1 cellular context compared by ENCODE assay signal in the genomic region with DNA sequence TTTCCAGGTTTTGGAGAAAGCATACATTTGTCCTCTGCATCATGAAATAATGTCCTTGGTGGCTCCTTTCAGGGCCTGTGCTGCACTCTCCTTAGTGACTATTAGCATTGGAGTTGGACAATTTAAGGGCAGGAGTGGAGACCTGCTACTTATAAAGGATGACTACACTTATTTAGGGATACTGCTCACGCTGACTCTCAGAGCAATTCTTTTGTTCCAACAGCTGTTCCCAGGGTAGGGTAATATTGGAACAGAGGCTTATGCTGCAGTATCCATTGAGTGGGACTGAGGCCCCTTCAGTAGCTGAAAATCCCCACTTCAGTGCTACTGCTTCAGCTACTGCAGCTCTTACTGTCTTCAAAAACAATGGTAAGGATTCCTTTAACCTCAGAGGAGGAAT.
TF ChIP-seq lines count a peak whose summit lies in the region.

No MANE protein-coding gene starts in this region.

TF ChIP-seq in GM23338, 12 proteins besides CTCF, POLR2A, EP300 and RAD21:
- TF ChIP-seq, protein P1, sequence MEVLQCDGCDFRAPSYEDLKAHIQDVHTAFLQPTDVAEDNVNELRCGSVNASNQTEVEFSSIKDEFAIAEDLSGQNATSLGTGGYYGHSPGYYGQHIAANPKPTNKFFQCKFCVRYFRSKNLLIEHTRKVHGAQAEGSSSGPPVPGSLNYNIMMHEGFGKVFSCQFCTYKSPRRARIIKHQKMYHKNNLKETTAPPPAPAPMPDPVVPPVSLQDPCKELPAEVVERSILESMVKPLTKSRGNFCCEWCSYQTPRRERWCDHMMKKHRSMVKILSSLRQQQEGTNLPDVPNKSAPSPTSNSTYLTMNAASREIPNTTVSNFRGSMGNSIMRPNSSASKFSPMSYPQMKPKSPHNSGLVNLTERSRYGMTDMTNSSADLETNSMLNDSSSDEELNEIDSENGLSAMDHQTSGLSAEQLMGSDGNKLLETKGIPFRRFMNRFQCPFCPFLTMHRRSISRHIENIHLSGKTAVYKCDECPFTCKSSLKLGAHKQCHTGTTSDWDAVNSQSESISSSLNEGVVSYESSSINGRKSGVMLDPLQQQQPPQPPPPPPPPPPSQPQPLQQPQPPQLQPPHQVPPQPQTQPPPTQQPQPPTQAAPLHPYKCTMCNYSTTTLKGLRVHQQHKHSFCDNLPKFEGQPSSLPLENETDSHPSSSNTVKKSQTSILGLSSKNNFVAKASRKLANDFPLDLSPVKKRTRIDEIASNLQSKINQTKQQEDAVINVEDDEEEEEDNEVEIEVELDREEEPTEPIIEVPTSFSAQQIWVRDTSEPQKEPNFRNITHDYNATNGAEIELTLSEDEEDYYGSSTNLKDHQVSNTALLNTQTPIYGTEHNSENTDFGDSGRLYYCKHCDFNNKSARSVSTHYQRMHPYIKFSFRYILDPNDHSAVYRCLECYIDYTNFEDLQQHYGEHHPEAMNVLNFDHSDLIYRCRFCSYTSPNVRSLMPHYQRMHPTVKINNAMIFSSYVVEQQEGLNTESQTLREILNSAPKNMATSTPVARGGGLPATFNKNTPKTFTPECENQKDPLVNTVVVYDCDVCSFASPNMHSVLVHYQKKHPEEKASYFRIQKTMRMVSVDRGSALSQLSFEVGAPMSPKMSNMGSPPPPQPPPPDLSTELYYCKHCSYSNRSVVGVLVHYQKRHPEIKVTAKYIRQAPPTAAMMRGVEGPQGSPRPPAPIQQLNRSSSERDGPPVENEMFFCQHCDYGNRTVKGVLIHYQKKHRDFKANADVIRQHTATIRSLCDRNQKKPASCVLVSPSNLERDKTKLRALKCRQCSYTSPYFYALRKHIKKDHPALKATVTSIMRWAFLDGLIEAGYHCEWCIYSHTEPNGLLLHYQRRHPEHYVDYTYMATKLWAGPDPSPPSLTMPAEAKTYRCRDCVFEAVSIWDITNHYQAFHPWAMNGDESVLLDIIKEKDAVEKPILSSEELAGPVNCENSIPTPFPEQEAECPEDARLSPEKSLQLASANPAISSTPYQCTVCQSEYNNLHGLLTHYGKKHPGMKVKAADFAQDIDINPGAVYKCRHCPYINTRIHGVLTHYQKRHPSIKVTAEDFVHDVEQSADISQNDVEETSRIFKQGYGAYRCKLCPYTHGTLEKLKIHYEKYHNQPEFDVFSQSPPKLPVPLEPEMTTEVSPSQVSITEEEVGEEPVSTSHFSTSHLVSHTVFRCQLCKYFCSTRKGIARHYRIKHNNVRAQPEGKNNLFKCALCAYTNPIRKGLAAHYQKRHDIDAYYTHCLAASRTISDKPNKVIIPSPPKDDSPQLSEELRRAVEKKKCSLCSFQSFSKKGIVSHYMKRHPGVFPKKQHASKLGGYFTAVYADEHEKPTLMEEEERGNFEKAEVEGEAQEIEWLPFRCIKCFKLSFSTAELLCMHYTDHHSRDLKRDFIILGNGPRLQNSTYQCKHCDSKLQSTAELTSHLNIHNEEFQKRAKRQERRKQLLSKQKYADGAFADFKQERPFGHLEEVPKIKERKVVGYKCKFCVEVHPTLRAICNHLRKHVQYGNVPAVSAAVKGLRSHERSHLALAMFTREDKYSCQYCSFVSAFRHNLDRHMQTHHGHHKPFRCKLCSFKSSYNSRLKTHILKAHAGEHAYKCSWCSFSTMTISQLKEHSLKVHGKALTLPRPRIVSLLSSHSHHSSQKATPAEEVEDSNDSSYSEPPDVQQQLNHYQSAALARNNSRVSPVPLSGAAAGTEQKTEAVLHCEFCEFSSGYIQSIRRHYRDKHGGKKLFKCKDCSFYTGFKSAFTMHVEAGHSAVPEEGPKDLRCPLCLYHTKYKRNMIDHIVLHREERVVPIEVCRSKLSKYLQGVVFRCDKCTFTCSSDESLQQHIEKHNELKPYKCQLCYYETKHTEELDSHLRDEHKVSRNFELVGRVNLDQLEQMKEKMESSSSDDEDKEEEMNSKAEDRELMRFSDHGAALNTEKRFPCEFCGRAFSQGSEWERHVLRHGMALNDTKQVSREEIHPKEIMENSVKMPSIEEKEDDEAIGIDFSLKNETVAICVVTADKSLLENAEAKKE (CRISPR knock-in tag; IDR thresholded peaks at IDR 0.05), result no peak
- TF ChIP-seq POLR2AphosphoS5 (IDR thresholded peaks at IDR 0.05; ENCODE audit: low read depth) (no peak), STAT1 (IDR thresholded peaks at IDR 0.05; ENCODE audit: unreplicated experiment) (no peak), NANOG (IDR thresholded peaks at IDR 0.05; ENCODE audit: borderline replicate concordance) (no peak), ZNF114 (CRISPR knock-in tag; IDR thresholded peaks at IDR 0.05) (no peak), ZNF331 (CRISPR knock-in tag; IDR thresholded peaks at IDR 0.05; ENCODE audit: low read depth) (no peak), EZH2phosphoT487 (IDR thresholded peaks at IDR 0.05; ENCODE audit: unreplicated experiment) (no peak), CREB1 (CRISPR knock-in tag; IDR thresholded peaks at IDR 0.05; ENCODE audit: low read depth) (no peak), EZH2 (IDR thresholded peaks at IDR 0.05; ENCODE audit: low read depth, unreplicated experiment) (no peak), JUNB (IDR thresholded peaks at IDR 0.05; ENCODE audit: unreplicated experiment) (no peak)
- TF ChIP-seq, protein P2, sequence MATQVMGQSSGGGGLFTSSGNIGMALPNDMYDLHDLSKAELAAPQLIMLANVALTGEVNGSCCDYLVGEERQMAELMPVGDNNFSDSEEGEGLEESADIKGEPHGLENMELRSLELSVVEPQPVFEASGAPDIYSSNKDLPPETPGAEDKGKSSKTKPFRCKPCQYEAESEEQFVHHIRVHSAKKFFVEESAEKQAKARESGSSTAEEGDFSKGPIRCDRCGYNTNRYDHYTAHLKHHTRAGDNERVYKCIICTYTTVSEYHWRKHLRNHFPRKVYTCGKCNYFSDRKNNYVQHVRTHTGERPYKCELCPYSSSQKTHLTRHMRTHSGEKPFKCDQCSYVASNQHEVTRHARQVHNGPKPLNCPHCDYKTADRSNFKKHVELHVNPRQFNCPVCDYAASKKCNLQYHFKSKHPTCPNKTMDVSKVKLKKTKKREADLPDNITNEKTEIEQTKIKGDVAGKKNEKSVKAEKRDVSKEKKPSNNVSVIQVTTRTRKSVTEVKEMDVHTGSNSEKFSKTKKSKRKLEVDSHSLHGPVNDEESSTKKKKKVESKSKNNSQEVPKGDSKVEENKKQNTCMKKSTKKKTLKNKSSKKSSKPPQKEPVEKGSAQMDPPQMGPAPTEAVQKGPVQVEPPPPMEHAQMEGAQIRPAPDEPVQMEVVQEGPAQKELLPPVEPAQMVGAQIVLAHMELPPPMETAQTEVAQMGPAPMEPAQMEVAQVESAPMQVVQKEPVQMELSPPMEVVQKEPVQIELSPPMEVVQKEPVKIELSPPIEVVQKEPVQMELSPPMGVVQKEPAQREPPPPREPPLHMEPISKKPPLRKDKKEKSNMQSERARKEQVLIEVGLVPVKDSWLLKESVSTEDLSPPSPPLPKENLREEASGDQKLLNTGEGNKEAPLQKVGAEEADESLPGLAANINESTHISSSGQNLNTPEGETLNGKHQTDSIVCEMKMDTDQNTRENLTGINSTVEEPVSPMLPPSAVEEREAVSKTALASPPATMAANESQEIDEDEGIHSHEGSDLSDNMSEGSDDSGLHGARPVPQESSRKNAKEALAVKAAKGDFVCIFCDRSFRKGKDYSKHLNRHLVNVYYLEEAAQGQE (IDR thresholded peaks at IDR 0.05; ENCODE audit: unreplicated experiment), result no peak
- TF ChIP-seq, protein P3, sequence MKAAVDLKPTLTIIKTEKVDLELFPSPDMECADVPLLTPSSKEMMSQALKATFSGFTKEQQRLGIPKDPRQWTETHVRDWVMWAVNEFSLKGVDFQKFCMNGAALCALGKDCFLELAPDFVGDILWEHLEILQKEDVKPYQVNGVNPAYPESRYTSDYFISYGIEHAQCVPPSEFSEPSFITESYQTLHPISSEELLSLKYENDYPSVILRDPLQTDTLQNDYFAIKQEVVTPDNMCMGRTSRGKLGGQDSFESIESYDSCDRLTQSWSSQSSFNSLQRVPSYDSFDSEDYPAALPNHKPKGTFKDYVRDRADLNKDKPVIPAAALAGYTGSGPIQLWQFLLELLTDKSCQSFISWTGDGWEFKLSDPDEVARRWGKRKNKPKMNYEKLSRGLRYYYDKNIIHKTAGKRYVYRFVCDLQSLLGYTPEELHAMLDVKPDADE (IDR thresholded peaks at IDR 0.05), result no peak
